Comparison of ENCODE assay signal across 8 cellular contexts in the genomic region with DNA sequence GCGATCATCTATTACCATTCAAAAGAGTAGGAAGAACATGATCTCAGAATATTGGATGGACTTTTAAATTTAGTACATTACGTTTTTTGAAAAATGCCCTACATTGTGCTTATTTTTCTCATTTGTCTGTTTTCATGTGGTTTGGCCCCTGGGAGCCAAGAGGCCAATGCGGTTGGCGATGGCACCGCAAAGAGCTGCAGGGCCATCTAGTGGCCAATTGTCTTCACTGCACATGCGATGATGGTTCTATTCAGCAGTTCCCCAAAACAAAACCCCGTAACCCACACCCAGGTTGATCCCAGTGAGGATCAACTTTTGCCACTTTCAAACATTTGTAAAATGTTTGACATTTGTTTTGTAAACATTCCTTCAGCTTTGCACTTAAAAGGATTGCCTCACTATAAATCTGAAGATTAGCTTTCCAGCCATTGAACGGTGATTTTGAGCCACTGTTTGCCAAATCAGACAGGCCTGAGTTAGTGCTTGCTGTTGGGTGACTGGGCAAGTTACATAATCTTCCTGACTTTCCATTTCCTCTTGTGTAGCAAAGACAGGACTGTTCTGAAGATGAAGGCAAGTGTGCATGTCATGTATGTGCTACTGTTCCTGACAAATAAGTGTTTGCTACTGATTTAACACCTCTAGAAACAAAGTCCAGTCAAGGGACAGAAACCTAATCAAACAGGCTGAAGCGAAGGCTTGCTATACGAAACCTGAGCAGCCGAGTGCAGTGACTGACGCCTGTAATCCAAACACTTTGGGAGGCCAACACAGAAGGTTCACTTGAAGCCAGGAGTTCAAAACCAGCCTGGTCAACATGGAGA. TPM values are rescaled to one million over a fixed set of nuclear protein-coding genes. Genes with fewer than 3 reads are reported as not detected.
DNase-seq lines count a peak whose midpoint lies in the region; ATAC-seq and TF ChIP-seq lines count a peak whose summit lies in the region.

No MANE protein-coding gene starts in this region.

- H3K23ac ChIP-seq in trophoblast cell (ENCODE audit: low read length) = no peak overlapping the region

- no peak overlapping the region for H2BK5ac ChIP-seq in trophoblast cell (ENCODE audit: low read depth, low read length, poor library complexity)

- H3K27ac ChIP-seq in SK-N-MC (no peak overlapping the region), trophoblast cell (ENCODE audit: low read depth, low read length) (no peak overlapping the region), tibial artery (no peak overlapping the region)

- no peak overlapping the region for H2BK12ac ChIP-seq in trophoblast cell (ENCODE audit: low read length)

- no peak overlapping the region for H3K27ac Mint-ChIP-seq in activated naive CD4-positive, alpha-beta T cell treated with anti-CD3 and anti-CD28 coated beads, Interleukin-2, amount 50 U/mL, for 72 hours

- H3K4me3 ChIP-seq in SK-N-MC (no peak overlapping the region), trophoblast cell (ENCODE audit: low read depth, low read length) (no peak overlapping the region), tibial artery (no peak overlapping the region)

- H2AFZ ChIP-seq in trophoblast cell (ENCODE audit: insufficient read depth, low read length, poor library complexity) = no peak overlapping the region

- H2BK120ac ChIP-seq in trophoblast cell (ENCODE audit: insufficient read depth, low read length, poor library complexity) = no peak overlapping the region

- peak; percentile 97 to 98 for TF ChIP-seq CTCF in tibial artery (IDR thresholded peaks at IDR 0.05)

- no peaks in the 10 kb centered on the region for H3K79me1 ChIP-seq in trophoblast cell (ENCODE audit: low read length)

- H3K4ac ChIP-seq in trophoblast cell (ENCODE audit: low read depth, low read length) = no peak overlapping the region

- H3K9me3 Mint-ChIP-seq in activated naive CD4-positive, alpha-beta T cell treated with anti-CD3 and anti-CD28 coated beads, Interleukin-2, amount 50 U/mL, for 72 hours = no peaks in the 10 kb centered on the region

- peak; percentile 74 to 77 for ATAC-seq in activated naive CD4-positive, alpha-beta T cell treated with anti-CD3 and anti-CD28 coated beads, Interleukin-2, amount 50 U/mL, for 72 hours
- ATAC-seq in HG03460 (IDR thresholded peaks at IDR 0.05; ENCODE audit: unreplicated experiment) = no peak

- H3K9ac ChIP-seq in SK-N-MC (ENCODE audit: insufficient read length) = no peak overlapping the region
- no peak overlapping the region for H3K9ac ChIP-seq in trophoblast cell (ENCODE audit: low read length)

- TF ChIP-seq RAD21 in Ishikawa (IDR thresholded peaks at IDR 0.05; ENCODE audit: low read depth) = peak; percentile 99

- WGBS in trophoblast cell (ENCODE audit: extremely low coverage, insufficient coverage, insufficient read length) = no CpG with 5 or more reads among the region's 12 CpGs

- no peak overlapping the region for H4K91ac ChIP-seq in trophoblast cell (ENCODE audit: low read depth, low read length)

- no peak overlapping the region for H3K4me2 ChIP-seq in trophoblast cell (ENCODE audit: low read length)

- H3K36me3 Mint-ChIP-seq in activated naive CD4-positive, alpha-beta T cell treated with anti-CD3 and anti-CD28 coated beads, Interleukin-2, amount 50 U/mL, for 72 hours = no peaks in the 10 kb centered on the region

- H4K12ac ChIP-seq in trophoblast cell (ENCODE audit: low read depth, low read length) = no peak overlapping the region

- H3K4me1 ChIP-seq in trophoblast cell (ENCODE audit: control insufficient read depth in 1 of 2, insufficient read depth in 2 of 2, low read length in 2 of 2) = no peaks in the 10 kb centered on the region
- H3K4me1 ChIP-seq in tibial artery = peaks cover 0 to 8% (median 3%) of the 10 kb centered on the region in 4 donors

- H4K8ac ChIP-seq in trophoblast cell (ENCODE audit: low read depth, low read length) = no peak overlapping the region

- no peak overlapping the region for H2AK5ac ChIP-seq in trophoblast cell (ENCODE audit: low read length)

- DNase-seq in EH (ENCODE audit: low read depth) (peak; percentile 72), SK-N-MC (ENCODE audit: low read depth, low spot score) (peak; percentile 14), head of caudate nucleus (peak; percentile 46 to 92 (median 80)), trophoblast cell (peak; percentile 53 to 89), tibial artery (peak; percentile 80 to 81)
- DNase-seq in activated naive CD4-positive, alpha-beta T cell treated with anti-CD3 and anti-CD28 coated beads, Interleukin-2, amount 50 U/mL, for 72 hours (ENCODE audit: low spot score in 2 of 2) = peak in 1 of 2 donors; percentile 77

- no peak overlapping the region for H3K18ac ChIP-seq in trophoblast cell (ENCODE audit: low read length)

- H3K27me3 ChIP-seq in trophoblast cell (ENCODE audit: insufficient read depth, low read length) (no peaks in the 10 kb centered on the region), tibial artery (no peaks in the 10 kb centered on the region)

- intact Hi-C loops in head of caudate nucleus (cut with DNase I) (loop anchor here (5.0 to 10.0 kb wide), 2 partner anchors 227 to 785 kb away; no protein-coding TSS in a partner anchor), tibial artery (cut with DNase I; ENCODE audit: low total_unique reads) (loop anchor here (2.0 to 10.0 kb wide), 2 partner anchors 229 to 775 kb away; no protein-coding TSS in a partner anchor)

- H3K79me2 ChIP-seq in trophoblast cell (ENCODE audit: control insufficient read depth, insufficient read depth, low read length, poor library complexity) = no peaks in the 10 kb centered on the region

- no peak for TF ChIP-seq EP300 in Ishikawa (IDR thresholded peaks at IDR 0.05; ENCODE audit: borderline replicate concordance)

- H3K9me3 ChIP-seq in SK-N-MC (ENCODE audit: low read depth, low read length) = no peaks in the 10 kb centered on the region
- H3K9me3 ChIP-seq in trophoblast cell (ENCODE audit: insufficient read depth, low read depth, low read length) = peaks cover 3% of the 10 kb centered on the region
- no peaks in the 10 kb centered on the region for H3K9me3 ChIP-seq in tibial artery

- H3K36me3 ChIP-seq in SK-N-MC (ENCODE audit: insufficient read depth, low read length) (no peaks in the 10 kb centered on the region), trophoblast cell (ENCODE audit: control insufficient read depth in 1 of 2, insufficient read depth in 2 of 2, low read length in 2 of 2) (no peaks in the 10 kb centered on the region), tibial artery (no peaks in the 10 kb centered on the region)

- H3K14ac ChIP-seq in trophoblast cell (ENCODE audit: low read length) = no peak overlapping the region

TF ChIP-seq in Ishikawa, 13 proteins besides CTCF, POLR2A, EP300 and RAD21:
- TF ChIP-seq TCF12 (IDR thresholded peaks at IDR 0.05; ENCODE audit: low read depth) (no peak), FOXM1 (IDR thresholded peaks at IDR 0.05; ENCODE audit: borderline replicate concordance, low read depth) (0 out of 2 replicates have a peak, but pooled peaks have one; percentile 37)

RNA-seq across cellular contexts. Expression of a gene that starts 29.2 kb away (rescaled TPM):
- total RNA-seq in activated naive CD4-positive, alpha-beta T cell treated with anti-CD3 and anti-CD28 coated beads, Interleukin-2, amount 50 U/mL, for 72 hours = 10 to 100 TPM; 62.7 to 91.8 TPM
- 333 and 362 TPM in 2 replicates for polyA plus RNA-seq in trophoblast cell (2013)

RNA-seq across cellular contexts. Expression of a gene that starts 53.8 kb away (rescaled TPM):
- 1 to 10 TPM in 1 of 2 donors, under 1 TPM in 1; 0.66 to 1.7 TPM for total RNA-seq in activated naive CD4-positive, alpha-beta T cell treated with anti-CD3 and anti-CD28 coated beads, Interleukin-2, amount 50 U/mL, for 72 hours
- polyA plus RNA-seq in trophoblast cell (2013) = 13.0 and 13.6 TPM in 2 replicates

RNA-seq across cellular contexts. Expression of a gene that starts 57.1 kb away (rescaled TPM):
- total RNA-seq in activated naive CD4-positive, alpha-beta T cell treated with anti-CD3 and anti-CD28 coated beads, Interleukin-2, amount 50 U/mL, for 72 hours = 10 to 100 TPM; 26.8 to 31.5 TPM
- polyA plus RNA-seq in trophoblast cell (2013) = 23.3 and 24.3 TPM in 2 replicates
